32 cellular contexts compared by ENCODE assay signal in genomic region chr15:100981086-100981485, GRCh38.
A peak's percentile ranks its signal among the peaks of the same experiment; 100 is the strongest.
DNase-seq lines count a peak whose midpoint lies in the region; ATAC-seq, FAIRE-seq and TF ChIP-seq lines count a peak whose summit lies in the region.
"Had no signal": no experiment of that assay in that cellular context is flagged by ENCODE, and none has a peak within 500 bp of the region (broad histone marks: within the 10 kb centered on the region; RNA-seq: fewer than 3 reads in every experiment).

No MANE protein-coding gene starts in this region.

- H3K36me3 ChIP-seq in HepG2 (replicated peaks in 1 of 2; ENCODE audit: control insufficient read depth in 1 of 2, insufficient read depth in 2 of 2, low read length in 2 of 2) (no peaks in the 10 kb centered on the region), right lobe of liver (no peaks in the 10 kb centered on the region), GM12878 (ENCODE audit: control insufficient read depth in 2 of 2, insufficient read depth in 2 of 2, low read length in 1 of 2) (peaks cover 2 to 14% of the 10 kb centered on the region in 2 experiments), thyroid gland (no peaks in the 10 kb centered on the region), heart right ventricle (peaks cover 0 to 17% (median 0%) of the 10 kb centered on the region in 9 donors)
- H3K36me3 ChIP-seq: gastrocnemius medialis, left ventricle myocardium inferior, ovary had no signal

- H3K9me3 ChIP-seq in HepG2 (ENCODE audit: low read length) = no peaks in the 10 kb centered on the region
- no peaks in the 10 kb centered on the region for H3K9me3 ChIP-seq in right lobe of liver
- H3K9me3 ChIP-seq in GM12878 (replicated peaks; ENCODE audit: control insufficient read depth, insufficient read depth, low read length) = no peaks in the 10 kb centered on the region
- H3K9me3 ChIP-seq in thyroid gland = no peaks in the 10 kb centered on the region
- peaks cover 0 to 10% (median 0%) of the 10 kb centered on the region in 11 donors for H3K9me3 ChIP-seq in heart right ventricle
- H3K9me3 ChIP-seq: gastrocnemius medialis, ovary had no signal

- H4K20me1 ChIP-seq in HepG2 (ENCODE audit: insufficient read depth, low read length) = no peaks in the 10 kb centered on the region
- no peaks in the 10 kb centered on the region for H4K20me1 ChIP-seq in GM12878 (ENCODE audit: control insufficient read depth, insufficient read depth)

- WGBS in HepG2 (ENCODE audit: low lambda C conversion rate) = 10% methylated on average over 4 of the region's 4 CpGs
- 80% methylated on average over 3 of the region's 4 CpGs for WGBS in right lobe of liver (ENCODE audit: insufficient coverage, low coverage, low lambda C conversion rate, missing lambda C conversion rate)
- WGBS in GM12878 (ENCODE audit: insufficient coverage, insufficient replicate concordance, low lambda C conversion rate, missing lambda C conversion rate) = 48% methylated on average over 4 of the region's 4 CpGs
- 50 to 59% methylated on average over 4 of the region's 4 CpGs for WGBS in thyroid gland, 2 donors
- 81 to 86% methylated on average over 4 of the region's 4 CpGs for WGBS in heart right ventricle, 2 donors

- H3K4me3 Mint-ChIP-seq in IgD-negative memory B cell = no peak overlapping the region
- H3K4me3 Mint-ChIP-seq: activated naive CD8-positive, alpha-beta T cell; CD14-positive monocyte; central memory CD8-positive, alpha-beta T cell; mesothelial cell of epicardium; natural killer cell treated with Interleukin-12 subunit alpha and Interleukin-12 subunit beta and Interleukin-15 and Interleukin-18, amount 100 ng/mL, for 72 hours; stimulated activated naive CD8-positive, alpha-beta T cell treated with anti-CD3 and anti-CD28 coated beads, Interleukin-15, Interleukin-2, amounts not matched to agents 100 ng/mL and 50 ng/mL, for 24 hours; T-helper 2 cell treated with Interferon-gamma antibody and Interleukin-4, amounts not matched to agents 5 μg/mL and 100 μg/mL, for 36 hours had no signal

- CTCF ChIA-PET in HepG2 (lab: Yijun Ruan, JAX; ENCODE audit: low intra/inter-chr PET ratio, low total read pairs) = no interaction called here
- CTCF ChIA-PET in GM12878 (lab: Yijun Ruan, JAX) = interaction anchor here (3.3 kb wide), 1 partner anchor 27 kb away, joined by 20 read pairs; no protein-coding TSS in a partner anchor

- no peak for TF ChIP-seq POLR2A in HepG2 (IDR thresholded peaks at IDR 0.05; ENCODE audit: insufficient read depth in 1 of 2, low read depth in 2 of 2, low read length in 2 of 2)
- no peak for TF ChIP-seq POLR2A in right lobe of liver (IDR thresholded peaks at IDR 0.05)
- no peak for TF ChIP-seq POLR2A in GM12878 (IDR thresholded peaks at IDR 0.05; ENCODE audit: low read depth, low read length)
- TF ChIP-seq POLR2A in thyroid gland (IDR thresholded peaks at IDR 0.05) = no peak
- TF ChIP-seq POLR2A in H54 (IDR thresholded peaks at IDR 0.05; ENCODE audit: low read depth, low read length) = no peak

- no peak overlapping the region for H2AFZ ChIP-seq in HepG2 (ENCODE audit: low read length)
- H2AFZ ChIP-seq in GM12878 (ENCODE audit: control insufficient read depth, low read depth, low read length) = no peak overlapping the region

- H3K9ac ChIP-seq in HepG2 (ENCODE audit: insufficient read depth, low read depth, low read length) (no peak overlapping the region), GM12878 (ENCODE audit: control insufficient read depth, insufficient read depth, low read length) (no peak overlapping the region)

- TF ChIP-seq RAD21 in HepG2 (CRISPR knock-in tag; IDR thresholded peaks at IDR 0.05) (no peak), GM12878 (IDR thresholded peaks at IDR 0.05; ENCODE audit: insufficient read depth, low read depth, low read length) (no peak)

- H3K4me1 Mint-ChIP-seq in IgD-negative memory B cell = peaks cover 15 to 19% (median 17%) of the 10 kb centered on the region in 3 donors
- H3K4me1 Mint-ChIP-seq: CD14-positive monocyte; central memory CD8-positive, alpha-beta T cell; mesothelial cell of epicardium had no signal

- TF ChIP-seq CTCF in HepG2 (CRISPR knock-in tag; IDR thresholded peaks at IDR 0.05) (no peak), right lobe of liver (IDR thresholded peaks at IDR 0.05) (no peak), GM12878 (IDR thresholded peaks at IDR 0.05 in 2 of 3, conservative IDR thresholded peaks at IDR 0.05 in 1 of 3; ENCODE audit: control insufficient read depth in 2 of 3, extremely low read depth in 1 of 3, insufficient read depth in 1 of 3, low read depth in 3 of 3, low read length in 3 of 3) (no peak), thyroid gland (IDR thresholded peaks at IDR 0.05) (no peak), heart right ventricle (IDR thresholded peaks at IDR 0.05) (no peak)

- DNase-seq in HepG2 (ENCODE audit: low spot score) (no peak), right lobe of liver (no peak), GM12878 (ENCODE audit: low read depth, low spot score) (no peak), thyroid gland (peak; percentile 17 to 26), heart right ventricle (no peak), H54 (ENCODE audit: insufficient read length, low spot score) (no peak)
- DNase-seq: ACHN; activated CD8-positive, alpha-beta memory T cell treated with anti-CD3 and anti-CD28 coated beads, Interleukin-2, amount 50 U/mL, for 48 hours; dermis blood vessel endothelial cell; EL; gastrocnemius medialis; KBM-7; left ventricle myocardium inferior; MM.1S; NCI-H1417 treated with DMSO at 0.1 percent for 48 hours; ovary; right cardiac atrium; stimulated activated CD4-positive, alpha-beta T cell treated with anti-CD3 and anti-CD28 coated beads, Interleukin-12 subunit alpha, Interleukin-12 subunit beta, amount 100 ng/mL, for 4 hours; stimulated activated CD4-positive, alpha-beta T cell treated with anti-CD3 and anti-CD28 coated beads, Interleukin-4, amount 100 ng/mL, for 4 hours had no signal

- peaks cover 9% of the 10 kb centered on the region for H3K36me3 Mint-ChIP-seq in IgD-negative memory B cell
- H3K36me3 Mint-ChIP-seq: mesothelial cell of epicardium; natural killer cell treated with Interleukin-12 subunit alpha and Interleukin-12 subunit beta and Interleukin-15 and Interleukin-18, amount 100 ng/mL, for 72 hours had no signal

- peaks cover 2 to 5% of the 10 kb centered on the region in 2 experiments; a peak in 4 of 5 replicates for H3K27me3 ChIP-seq in HepG2 (ENCODE audit: control insufficient read depth in 1 of 2, insufficient read depth in 2 of 2, low read length in 2 of 2)
- H3K27me3 ChIP-seq in right lobe of liver = no peaks in the 10 kb centered on the region
- no peaks in the 10 kb centered on the region for H3K27me3 ChIP-seq in GM12878 (replicated peaks in 1 of 2; ENCODE audit: control insufficient read depth in 2 of 2, insufficient read depth in 2 of 2, low read length in 1 of 2)
- no peaks in the 10 kb centered on the region for H3K27me3 ChIP-seq in thyroid gland
- H3K27me3 ChIP-seq in heart right ventricle = peaks cover 0 to 16% (median 0%) of the 10 kb centered on the region in 7 donors
- H3K27me3 ChIP-seq: gastrocnemius medialis, ovary had no signal

- no TSS peak for BruUV-seq in HepG2 (replicated peaks; lab: Mats Ljungman, UMichigan)
- no TSS peak for BruUV-seq in GM12878 (replicated peaks; lab: Mats Ljungman, UMichigan)

- peaks cover 0 to 10% (median 0%) of the 10 kb centered on the region in 3 donors for H3K9me3 Mint-ChIP-seq in IgD-negative memory B cell
- H3K9me3 Mint-ChIP-seq: natural killer cell treated with Interleukin-12 subunit alpha and Interleukin-12 subunit beta and Interleukin-15 and Interleukin-18, amount 100 ng/mL, for 72 hours; T-helper 2 cell treated with Interferon-gamma antibody and Interleukin-4, amounts not matched to agents 5 μg/mL and 100 μg/mL, for 36 hours had no signal

- H3K27ac ChIP-seq in HepG2 (ENCODE audit: extremely low read length, insufficient read depth, low read length) (no peak overlapping the region), right lobe of liver (no peak overlapping the region), GM12878 (ENCODE audit: control insufficient read depth, insufficient read depth) (no peak overlapping the region), thyroid gland (no peak overlapping the region), heart right ventricle (no peak overlapping the region)
- H3K27ac ChIP-seq: gastrocnemius medialis, left ventricle myocardium inferior, ovary, VCaP had no signal

- in situ Hi-C loops in HepG2 (cut with HindIII; ENCODE audit: extremely low pct_ligation_motif_present, low pct_unique_long_range_greater_than_20kb) (no loop called here), GM12878 (cut with MboI) (no loop called here)

- TF ChIP-seq EP300 in HepG2 (IDR thresholded peaks at IDR 0.05; ENCODE audit: low read depth in 2 of 2, low read length in 2 of 2) (no peak), HepG2 (CRISPR knock-in tag; IDR thresholded peaks at IDR 0.05; ENCODE audit: borderline replicate concordance) (no peak), GM12878 (IDR thresholded peaks at IDR 0.05; ENCODE audit: borderline replicate concordance in 1 of 2, control insufficient read depth in 1 of 2, low read depth in 2 of 2, low read length in 2 of 2) (no peak)

- peaks cover 2% of the 10 kb centered on the region for H3K4me1 ChIP-seq in HepG2 (ENCODE audit: insufficient read depth, low read length)
- H3K4me1 ChIP-seq in right lobe of liver = peaks cover 0 to 5% (median 0%) of the 10 kb centered on the region in 4 donors
- peaks cover 4% of the 10 kb centered on the region; the same call in 1 of the 2 replicates for H3K4me1 ChIP-seq in GM12878 (ENCODE audit: control insufficient read depth, insufficient read depth, low read length)
- H3K4me1 ChIP-seq in thyroid gland = peaks cover 3 to 24% of the 10 kb centered on the region in 2 donors
- H3K4me1 ChIP-seq in heart right ventricle = no peaks in the 10 kb centered on the region
- H3K4me1 ChIP-seq: gastrocnemius medialis, left ventricle myocardium inferior had no signal

- intact Hi-C loops in HepG2 (cut with micrococcal nuclease; ENCODE audit: unreplicated experiment) (no loop called here), right lobe of liver (cut with DNase I) (no loop called here), GM12878 (cut with micrococcal nuclease; ENCODE audit: unreplicated experiment) (no loop called here), thyroid gland (cut with DNase I) (no loop called here), heart right ventricle (cut with DNase I) (no loop called here)

- SMC1A ChIA-PET in GM12878 (lab: Charles Lee; ENCODE audit: uncharacterized antibody, unreplicated experiment) = interaction anchor here (1.1 kb wide), 1 partner anchor 63 kb away, joined by 4 read pairs; the partner anchor contains the start of gene LRRK1

- H3K27ac Mint-ChIP-seq in IgD-negative memory B cell = peak overlapping the region in 2 of 3 donors; percentile 5 to 30
- H3K27ac Mint-ChIP-seq: activated naive CD8-positive, alpha-beta T cell; CD14-positive monocyte; mesothelial cell of epicardium; natural killer cell treated with Interleukin-12 subunit alpha and Interleukin-12 subunit beta and Interleukin-15 and Interleukin-18, amount 100 ng/mL, for 72 hours; stimulated activated naive CD8-positive, alpha-beta T cell treated with anti-CD3 and anti-CD28 coated beads, Interleukin-15, Interleukin-2, amounts not matched to agents 100 ng/mL and 50 ng/mL, for 24 hours; T-helper 2 cell treated with Interferon-gamma antibody and Interleukin-4, amounts not matched to agents 5 μg/mL and 100 μg/mL, for 36 hours had no signal

- POLR2A ChIA-PET in HepG2 (lab: Yijun Ruan, JAX) = no interaction called here
- POLR2A ChIA-PET in GM12878 (lab: Charles Lee) = no interaction called here

- H3K27me3 Mint-ChIP-seq in IgD-negative memory B cell = no peaks in the 10 kb centered on the region

- H3K79me2 ChIP-seq in HepG2 (ENCODE audit: insufficient read depth, low read length) (no peaks in the 10 kb centered on the region), GM12878 (ENCODE audit: control insufficient read depth, insufficient read depth, low read length) (no peaks in the 10 kb centered on the region; the same call in 1 of the 2 replicates)

- RAD21 ChIA-PET in GM12878 (lab: Charles Lee; ENCODE audit: unreplicated experiment) = no interaction called here

- FAIRE-seq in HepG2 (lab: Jason Lieb, UNC) (no peak), GM12878 (lab: Jason Lieb, UNC) (no peak), H54 (lab: Jason Lieb, UNC) (no peak)
- FAIRE-seq: astrocyte, endometrium had no signal

- no peak overlapping the region for H3K4me2 ChIP-seq in HepG2 (ENCODE audit: low read depth, low read length)
- H3K4me2 ChIP-seq in GM12878 (ENCODE audit: control insufficient read depth, insufficient read depth) = no peak overlapping the region

- no peak for ATAC-seq in HepG2
- no peak for ATAC-seq in right lobe of liver
- peak; percentile 57 for ATAC-seq in GM12878
- ATAC-seq in heart right ventricle = no peak
- no peak for ATAC-seq in GM19351 (IDR thresholded peaks at IDR 0.05; ENCODE audit: unreplicated experiment)
- ATAC-seq: gastrocnemius medialis; natural killer cell treated with Interleukin-12 subunit alpha and Interleukin-12 subunit beta and Interleukin-15 and Interleukin-18, amount 100 ng/mL, for 72 hours; right cardiac atrium; SK-N-SH treated with all-trans-retinoic acid at 6 μM for 48 hours had no signal

- H3K4me3 ChIP-seq in HepG2 (replicated peaks in 1 of 3; ENCODE audit: insufficient read depth in 1 of 3, low read depth in 2 of 3, low read length in 3 of 3) (no peak overlapping the region), right lobe of liver (no peak overlapping the region), GM12878 (no peak overlapping the region), thyroid gland (replicated peaks in 1 of 3) (no peak overlapping the region), heart right ventricle (no peak overlapping the region)
- H3K4me3 ChIP-seq: gastrocnemius medialis, left ventricle myocardium inferior, ovary had no signal

Comparison
In these comparisons a context has a peak if more than half of its experiments do, and no peak if none do; other contexts are left out.
1. DNase-seq: peak in thyroid gland (2 of 2); none in HepG2 (single experiment), right lobe of liver (0 of 3), GM12878 (single experiment), heart right ventricle (0 of 2) and H54 (single experiment).
2. Of the 75 proteins assayed by ChIP-seq in both HepG2 and GM12878: peak only in HepG2: none; only in GM12878: CREM; in both: none; in neither: 72; mixed calls (peak in some experiments, not most) for 2.